Comparison of ENCODE assay signal across 1 cellular context in the genomic region with DNA sequence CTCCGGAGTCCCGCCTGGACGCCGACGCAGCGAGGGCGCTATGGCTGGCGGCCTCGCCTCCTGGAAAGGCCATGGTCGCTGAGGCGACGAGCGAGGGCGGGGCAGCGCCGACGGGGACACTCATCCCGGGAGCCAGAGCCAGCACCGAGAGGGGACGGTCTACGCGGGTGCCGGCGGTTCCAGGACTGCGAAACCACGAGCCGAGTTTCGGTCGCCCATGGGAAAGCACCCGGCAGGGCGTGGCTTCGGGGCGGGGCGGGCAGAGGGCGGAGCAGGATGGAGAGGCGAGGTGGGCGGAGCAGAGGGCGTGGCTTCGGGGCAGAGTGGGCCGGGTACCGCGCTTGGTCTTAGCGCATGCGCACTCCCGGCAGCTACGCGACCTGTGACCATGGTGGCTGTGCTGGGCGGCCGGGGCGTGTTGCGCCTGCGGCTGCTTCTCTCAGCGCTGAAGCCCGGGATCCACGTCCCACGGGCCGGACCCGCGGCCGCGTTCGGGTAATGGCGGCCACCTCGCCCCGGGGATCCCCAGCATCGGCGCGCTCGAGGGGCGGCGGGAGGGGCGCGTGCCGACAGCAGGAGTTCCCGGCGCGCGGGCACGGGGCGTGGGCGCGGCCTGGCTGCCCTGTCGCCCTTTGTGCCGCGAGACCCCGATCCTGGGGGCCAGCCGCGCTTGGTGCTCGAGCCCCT.
TF ChIP-seq lines count a peak whose summit lies in the region.

A gene (plus strand): TSS at position 359 of the 687 bp plus-strand sequence. CDS start 30 bp downstream, at position 389.

TF ChIP-seq in H1, 55 proteins besides CTCF, POLR2A, EP300 and RAD21:
- TF ChIP-seq SP1 (IDR thresholded peaks at IDR 0.05; ENCODE audit: low read depth, low read length) (peak; percentile 43; the same call in 1 of the 2 replicates), HDAC2 (IDR thresholded peaks at IDR 0.05; ENCODE audit: borderline replicate concordance in 1 of 2, low read depth in 2 of 2, low read length in 2 of 2) (0 out of 4 replicates have a peak, but pooled peaks of 1 of the 2 experiments have one; percentile 30), POLR2AphosphoS5 (IDR thresholded peaks at IDR 0.05; ENCODE audit: low read depth, low read length) (peak; percentile 93), TAF7 (optimal IDR thresholded peaks at IDR 0.05; ENCODE audit: borderline replicate concordance, low read depth, low read length) (peak; percentile 97), KDM4A (IDR thresholded peaks at IDR 0.05; ENCODE audit: low read depth, low read length, severe bottlenecking) (peak; percentile 93), ASH2L (IDR thresholded peaks at IDR 0.05; ENCODE audit: low read length) (peak; percentile 86), TEAD4 (IDR thresholded peaks at IDR 0.05; ENCODE audit: low read depth, low read length) (peak; percentile 27; the same call in 1 of the 2 replicates), CREB1 (IDR thresholded peaks at IDR 0.05) (peak; percentile 65), FOSL1 (IDR thresholded peaks at IDR 0.05; ENCODE audit: insufficient read depth, low read depth, low read length) (no peak), NANOG (IDR thresholded peaks at IDR 0.05; ENCODE audit: insufficient read depth, low read depth, low read length, poor library complexity, severe bottlenecking) (no peak), NRF1 (IDR thresholded peaks at IDR 0.05; ENCODE audit: low read depth, low read length) (peak; percentile 54), YY1 (IDR thresholded peaks at IDR 0.05; ENCODE audit: low read depth, low read length) (peak; percentile 55), SRF (IDR thresholded peaks at IDR 0.05; ENCODE audit: low read depth, low read length) (no peak), TAF1 (IDR thresholded peaks at IDR 0.05; ENCODE audit: low read depth, low read length) (peak; percentile 79), ZNF274 (IDR thresholded peaks at IDR 0.05; ENCODE audit: borderline replicate concordance, extremely low read depth, low read length) (no peak), TCF12 (IDR thresholded peaks at IDR 0.05; ENCODE audit: low read depth, low read length) (no peak), PHF8 (conservative IDR thresholded peaks at IDR 0.05; ENCODE audit: low read depth, low read length) (peak; percentile 96), SIN3A (conservative IDR thresholded peaks at IDR 0.05 in 1 of 2, IDR thresholded peaks at IDR 0.05 in 1 of 2; ENCODE audit: low read depth in 1 of 2, low read length in 2 of 2) (peak in 1 of 2 experiments; percentile 49; a peak in 2 of 4 replicates), CBX8 (IDR thresholded peaks at IDR 0.05; ENCODE audit: borderline replicate concordance, low read depth, low read length) (no peak), RBBP5 (IDR thresholded peaks at IDR 0.05; ENCODE audit: borderline replicate concordance, low read depth, low read length) (peak; percentile 97), TBP (IDR thresholded peaks at IDR 0.05; ENCODE audit: low read depth, low read length) (peak; percentile 24; the same call in 1 of the 2 replicates), CTBP2 (IDR thresholded peaks at IDR 0.05; ENCODE audit: borderline replicate concordance, insufficient read depth, insufficient read length, low read length) (no peak), SP4 (IDR thresholded peaks at IDR 0.05; ENCODE audit: low read length) (peak; percentile 91)
- TF ChIP-seq, protein P1, sequence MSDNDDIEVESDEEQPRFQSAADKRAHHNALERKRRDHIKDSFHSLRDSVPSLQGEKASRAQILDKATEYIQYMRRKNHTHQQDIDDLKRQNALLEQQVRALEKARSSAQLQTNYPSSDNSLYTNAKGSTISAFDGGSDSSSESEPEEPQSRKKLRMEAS (IDR thresholded peaks at IDR 0.05): peak; percentile 47
- TF ChIP-seq, protein P2, sequence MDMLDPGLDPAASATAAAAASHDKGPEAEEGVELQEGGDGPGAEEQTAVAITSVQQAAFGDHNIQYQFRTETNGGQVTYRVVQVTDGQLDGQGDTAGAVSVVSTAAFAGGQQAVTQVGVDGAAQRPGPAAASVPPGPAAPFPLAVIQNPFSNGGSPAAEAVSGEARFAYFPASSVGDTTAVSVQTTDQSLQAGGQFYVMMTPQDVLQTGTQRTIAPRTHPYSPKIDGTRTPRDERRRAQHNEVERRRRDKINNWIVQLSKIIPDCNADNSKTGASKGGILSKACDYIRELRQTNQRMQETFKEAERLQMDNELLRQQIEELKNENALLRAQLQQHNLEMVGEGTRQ (IDR thresholded peaks at IDR 0.05; ENCODE audit: low read length): no peak
- TF ChIP-seq, protein P3, sequence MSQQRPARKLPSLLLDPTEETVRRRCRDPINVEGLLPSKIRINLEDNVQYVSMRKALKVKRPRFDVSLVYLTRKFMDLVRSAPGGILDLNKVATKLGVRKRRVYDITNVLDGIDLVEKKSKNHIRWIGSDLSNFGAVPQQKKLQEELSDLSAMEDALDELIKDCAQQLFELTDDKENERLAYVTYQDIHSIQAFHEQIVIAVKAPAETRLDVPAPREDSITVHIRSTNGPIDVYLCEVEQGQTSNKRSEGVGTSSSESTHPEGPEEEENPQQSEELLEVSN (IDR thresholded peaks at IDR 0.05): peak; percentile 22; the same call in 1 of the 2 replicates
